In the genomic region with DNA sequence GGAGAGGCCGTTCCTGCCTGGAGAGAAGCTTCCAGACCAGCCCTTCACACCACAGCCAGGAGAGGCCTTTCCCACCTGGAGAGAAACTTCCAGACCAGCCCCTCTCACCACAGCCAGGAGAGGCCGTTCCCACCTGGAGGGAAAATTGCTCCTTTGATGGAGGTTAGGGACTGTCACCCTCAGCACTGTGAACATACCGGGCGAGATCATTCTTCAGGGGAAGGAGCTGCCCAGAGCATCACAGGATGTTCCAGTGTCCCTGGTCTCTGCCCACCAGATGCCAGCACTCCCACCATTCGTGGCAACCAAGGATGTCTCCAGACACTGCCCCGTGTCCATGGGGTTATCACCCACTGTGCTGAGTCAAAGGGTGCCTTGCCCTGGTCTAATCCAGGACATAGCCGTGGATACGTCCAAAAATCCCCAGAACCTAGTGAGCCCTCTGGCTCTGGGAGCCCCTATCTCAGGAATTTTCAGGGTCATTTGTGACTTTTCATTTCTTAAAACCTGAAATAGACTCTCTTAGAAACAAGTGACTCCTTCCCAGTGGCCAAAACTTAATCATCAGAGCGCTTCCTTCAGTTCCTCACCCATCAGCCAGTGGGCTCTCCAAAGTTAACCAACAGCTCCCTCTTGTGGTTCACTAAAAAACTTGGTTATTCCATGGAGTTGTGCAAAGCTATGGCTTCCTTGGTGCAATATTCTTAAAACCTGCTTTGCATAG, we compare ENCODE assay signal across 9 cellular contexts.
DNase-seq lines count a peak whose midpoint lies in the region; ATAC-seq and TF ChIP-seq lines count a peak whose summit lies in the region.
"Had no signal": no experiment of that assay in that cellular context is flagged by ENCODE, and none has a peak within 500 bp of the region (broad histone marks: within the 10 kb centered on the region; RNA-seq: fewer than 3 reads in every experiment).

No MANE protein-coding gene starts in this region.

- H3K9me3 ChIP-seq in BLaER1 (no peaks in the 10 kb centered on the region), MM.1S (replicated peaks; ENCODE audit: insufficient read depth, low read length) (no peaks in the 10 kb centered on the region), RWPE2 (ENCODE audit: severe bottlenecking) (no peaks in the 10 kb centered on the region)
- H3K9me3 ChIP-seq: SJSA1 had no signal

- H3K27ac ChIP-seq in BLaER1 (peak overlapping the region; percentile 36), MM.1S (ENCODE audit: low read length) (no peak overlapping the region), RWPE2 (ENCODE audit: poor library complexity, severe bottlenecking) (no peak overlapping the region)
- H3K27ac ChIP-seq: SJSA1 had no signal

- H2AFZ ChIP-seq in MM.1S (ENCODE audit: low read length): no peak overlapping the region

- peak; percentile 68 for TF ChIP-seq CTCF in MM.1S (IDR thresholded peaks at IDR 0.05; ENCODE audit: low read length)
- peak; percentile 83 for TF ChIP-seq CTCF in RWPE2 (IDR thresholded peaks at IDR 0.05; ENCODE audit: poor library complexity, severe bottlenecking)

- peak; percentile 56 for DNase-seq in MM.1S
- DNase-seq in RWPE2 (ENCODE audit: low spot score): no peak
- DNase-seq in middle frontal gyrus (ENCODE audit: extremely low spot score, low spot score): peak; percentile 51
- no peak for DNase-seq in UCSD-AML1 (lab: John Stamatoyannopoulos, UW; ENCODE audit: unreplicated experiment)

- H3K4me1 ChIP-seq in BLaER1: peaks cover 30% of the 10 kb centered on the region
- no peaks in the 10 kb centered on the region for H3K4me1 ChIP-seq in MM.1S (ENCODE audit: low read length)
- no peaks in the 10 kb centered on the region for H3K4me1 ChIP-seq in RWPE2 (ENCODE audit: insufficient read depth, poor library complexity, severe bottlenecking)
- H3K4me1 ChIP-seq: SJSA1 had no signal

- no peak overlapping the region for H3K9ac ChIP-seq in BLaER1
- H3K9ac ChIP-seq in MM.1S (ENCODE audit: low read length): no peak overlapping the region

- H3K4me2 ChIP-seq in BLaER1: no peak overlapping the region
- no peak overlapping the region for H3K4me2 ChIP-seq in MM.1S (ENCODE audit: low read depth, low read length)

- ATAC-seq in GM18508 (IDR thresholded peaks at IDR 0.05; ENCODE audit: insufficient read depth, unreplicated experiment) (peak; percentile 58), RWPE2 (ENCODE audit: low read depth) (peak; percentile 80), esophagus mucosa (peak; percentile 72), HG03442 (IDR thresholded peaks at IDR 0.05; ENCODE audit: unreplicated experiment) (no peak)

- no peaks in the 10 kb centered on the region for H3K27me3 ChIP-seq in BLaER1
- H3K27me3 ChIP-seq in MM.1S (replicated peaks; ENCODE audit: insufficient read depth, low read length): no peaks in the 10 kb centered on the region
- no peaks in the 10 kb centered on the region for H3K27me3 ChIP-seq in RWPE2 (ENCODE audit: insufficient read depth, poor library complexity, severe bottlenecking)
- H3K27me3 ChIP-seq: SJSA1 had no signal

- no peaks in the 10 kb centered on the region for H3F3A ChIP-seq in MM.1S (ENCODE audit: insufficient read depth, low read length)

- H3K36me3 ChIP-seq in BLaER1 (peaks cover 84% of the 10 kb centered on the region), MM.1S (replicated peaks; ENCODE audit: insufficient read depth, low read length) (no peaks in the 10 kb centered on the region), RWPE2 (ENCODE audit: low read depth) (peaks cover 54% of the 10 kb centered on the region)

- no peaks in the 10 kb centered on the region for H3K79me2 ChIP-seq in MM.1S (ENCODE audit: low read length)

- no peak overlapping the region for H3K4me3 ChIP-seq in BLaER1
- H3K4me3 ChIP-seq in MM.1S (ENCODE audit: low read length): no peak overlapping the region
- H3K4me3 ChIP-seq in RWPE2 (ENCODE audit: severe bottlenecking): no peak overlapping the region
- H3K4me3 ChIP-seq: SJSA1 had no signal

- H3K9me2 ChIP-seq in MM.1S (replicated peaks; ENCODE audit: insufficient read depth, low read length): no peaks in the 10 kb centered on the region

- H4K20me1 ChIP-seq in BLaER1 (peaks cover 21% of the 10 kb centered on the region), MM.1S (ENCODE audit: insufficient read depth, low read length) (no peaks in the 10 kb centered on the region)

Comparison
In these comparisons a context has a peak if more than half of its experiments do, and no peak if none do; other contexts are left out.
1. DNase-seq: peak in MM.1S (single experiment) and middle frontal gyrus (single experiment); none in RWPE2 (single experiment) and UCSD-AML1 (single experiment).